ENCODE assay signal across 8 cellular contexts in the genomic region with DNA sequence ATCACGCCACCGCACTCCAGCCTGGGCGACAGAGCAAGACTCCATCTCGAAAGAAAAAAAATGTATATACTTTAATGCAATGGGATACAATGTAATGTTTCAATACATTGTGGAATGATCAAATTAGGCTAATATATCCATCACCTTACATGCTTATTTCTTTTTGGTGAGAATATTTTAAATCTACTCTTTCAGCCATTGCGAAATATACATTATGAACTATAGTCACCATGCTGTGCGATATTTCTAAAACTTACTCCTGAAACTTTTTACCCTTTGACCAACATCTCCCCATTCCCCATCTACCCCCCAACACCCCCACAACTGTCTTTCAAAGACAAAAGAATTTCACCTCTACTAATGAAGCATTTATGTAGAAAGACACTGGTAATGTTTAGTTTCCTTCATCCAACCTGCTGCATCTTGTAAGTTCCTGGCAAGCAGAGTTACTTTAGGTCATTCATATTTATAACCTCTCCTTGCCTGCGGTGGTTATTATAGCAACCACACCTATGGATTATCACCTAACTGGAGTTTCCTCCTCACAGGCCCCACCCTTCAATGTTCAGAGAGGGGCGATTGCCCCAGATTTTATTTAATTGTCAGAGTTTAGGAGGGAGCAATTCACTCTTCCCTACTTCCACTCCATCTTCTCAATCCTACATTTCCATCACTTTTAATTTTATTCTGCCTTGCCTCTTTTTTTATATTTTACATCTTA. TPM values are rescaled to one million over a fixed set of nuclear protein-coding genes. Genes with fewer than 3 reads are reported as not detected.
DNase-seq lines count a peak whose midpoint lies in the region; ATAC-seq and TF ChIP-seq lines count a peak whose summit lies in the region.

No MANE protein-coding gene starts in this region.

- POLR2A ChIA-PET in PC-3 (lab: Charles Lee; ENCODE audit: unreplicated experiment), result no interaction called here

- H3K27me3 ChIP-seq in PC-3 (ENCODE audit: low read length), result no peaks in the 10 kb centered on the region

- H3K4me3 ChIP-seq in GM12875 (ENCODE audit: low read depth, low read length) (peak overlapping the region; percentile 95), PC-3 (ENCODE audit: low read length) (peak overlapping the region; percentile 75), retinal pigment epithelial cell (ENCODE audit: low read length) (peak overlapping the region; percentile 83)

- no peaks in the 10 kb centered on the region for H3K9me3 ChIP-seq in PC-3 (ENCODE audit: low read length)

- no peaks in the 10 kb centered on the region for H3K9me2 ChIP-seq in PC-3 (replicated peaks; ENCODE audit: low read length)

- H3K27ac ChIP-seq in PC-3 (ENCODE audit: low read length) (no peak overlapping the region), epithelial cell of prostate (peak overlapping the region; percentile 90)

- H3K4me1 ChIP-seq in PC-3 (ENCODE audit: insufficient read depth, low read length), result no peaks in the 10 kb centered on the region

- H3K9ac ChIP-seq in PC-3 (ENCODE audit: low read length), result peak overlapping the region; percentile 58; the same call in 1 of the 2 replicates

- peak overlapping the region; percentile 77 for H3K4me2 ChIP-seq in PC-3 (ENCODE audit: low read length)

- CTCF ChIA-PET in PC-3 (lab: Charles Lee), result no interaction called here

- no peaks in the 10 kb centered on the region for H4K20me1 ChIP-seq in PC-3 (ENCODE audit: low read length)

- peaks cover 23% of the 10 kb centered on the region for H3K79me2 ChIP-seq in PC-3 (ENCODE audit: low read length)

- BruUV-seq in PC-3 (replicated peaks; lab: Mats Ljungman, UMichigan), result no TSS peak

- intact Hi-C loops in PC-3 (cut with micrococcal nuclease), result loop anchor here (5.0 kb wide), 2 partner anchors 90 to 155 kb away; partner anchors contain the start of genes ELAC1 and SMAD4

- H2AFZ ChIP-seq in PC-3 (ENCODE audit: low read length), result peak overlapping the region; percentile 81; the same call in 1 of the 2 replicates

- TF ChIP-seq CTCF in GM12875 (IDR thresholded peaks at IDR 0.05; ENCODE audit: borderline replicate concordance, insufficient read depth, low read depth, low read length) (no peak), PC-3 (conservative IDR thresholded peaks at IDR 0.05; ENCODE audit: low read depth, low read length) (no peak), retinal pigment epithelial cell (conservative IDR thresholded peaks at IDR 0.05; ENCODE audit: low read depth, low read length) (no peak)

- no peaks in the 10 kb centered on the region for H3K36me3 ChIP-seq in PC-3 (ENCODE audit: low read depth, low read length)

- DNase-seq in PC-3 (no peak), epithelial cell of prostate (ENCODE audit: low read depth, low spot score) (no peak), retinal pigment epithelial cell (ENCODE audit: low read depth) (no peak), GM03348 (ENCODE audit: low spot score) (no peak)
- no peak for DNase-seq in activated CD4-positive, alpha-beta T cell treated with anti-CD3 and anti-CD28 coated beads, Interleukin-2, amount 50 U/mL, for 1 hour

- H3F3A ChIP-seq in PC-3 (ENCODE audit: low read length, unreplicated experiment), result no peaks in the 10 kb centered on the region

- ATAC-seq in PC-3, result no peak
- ATAC-seq in HG02610 (IDR thresholded peaks at IDR 0.05; ENCODE audit: unreplicated experiment), result no peak
- no peak for ATAC-seq in HG02852 (IDR thresholded peaks at IDR 0.05; ENCODE audit: unreplicated experiment)

RNA-seq across cellular contexts. Expression of gene ME2, which starts 1.2 kb away (rescaled TPM):
- total RNA-seq in PC-3 (2014; rRNA removed), result 21.9 and 29.1 TPM in 2 replicates

RNA-seq across cellular contexts. Expression of gene MRO, which starts 57.9 kb away (rescaled TPM):
- total RNA-seq in PC-3 (2014; rRNA removed), result 0.55 TPM in 1 of 2 replicates, not detected in the other
